In genomic region chr6:52546678-52547077, GRCh38 we compare ENCODE assay signal across 12 cellular contexts.
A peak's percentile ranks its signal among the peaks of the same experiment; 100 is the strongest.
DNase-seq lines count a peak whose midpoint lies in the region; ATAC-seq and TF ChIP-seq lines count a peak whose summit lies in the region.
"Had no signal": no experiment of that assay in that cellular context is flagged by ENCODE, and none has a peak within 500 bp of the region (broad histone marks: within the 10 kb centered on the region; RNA-seq: fewer than 3 reads in every experiment).

No MANE protein-coding gene starts in this region.

- peak overlapping the region; percentile 61 for H3K4me2 ChIP-seq in MM.1S (ENCODE audit: low read depth, low read length)

- peaks cover 96% of the 10 kb centered on the region for H3K4me1 ChIP-seq in MM.1S (ENCODE audit: low read length)

- peak overlapping the region; percentile 39; the same call in 1 of the 2 replicates for H3K9ac ChIP-seq in MM.1S (ENCODE audit: low read length)

- H3K27ac ChIP-seq in MM.1S (ENCODE audit: low read length) = peak overlapping the region; percentile 99
- H3K27ac ChIP-seq: body of pancreas, foreskin keratinocyte had no signal

- H3K9me2 ChIP-seq in MM.1S (replicated peaks; ENCODE audit: insufficient read depth, low read length) = no peaks in the 10 kb centered on the region

- H3K9me3 ChIP-seq in MM.1S (replicated peaks; ENCODE audit: insufficient read depth, low read length) = no peaks in the 10 kb centered on the region
- H3K9me3 ChIP-seq: body of pancreas had no signal

- H4K20me1 ChIP-seq in MM.1S (ENCODE audit: insufficient read depth, low read length) = no peaks in the 10 kb centered on the region

- TF ChIP-seq CTCF in GM06990 (IDR thresholded peaks at IDR 0.05; ENCODE audit: insufficient read depth, low read length, poor library complexity, severe bottlenecking) (no peak), MM.1S (IDR thresholded peaks at IDR 0.05; ENCODE audit: low read length) (no peak)

- peak overlapping the region; percentile 19; the same call in 1 of the 2 replicates for H3K4me3 ChIP-seq in GM06990 (replicated peaks; ENCODE audit: low read depth, low read length)
- H3K4me3 ChIP-seq in MM.1S (ENCODE audit: low read length) = peak overlapping the region; percentile 33
- H3K4me3 ChIP-seq: body of pancreas had no signal

- DNase-seq in GM06990 (ENCODE audit: extremely low read depth, insufficient read length) (peak; percentile 31), MM.1S (peak; percentile 63), NK-92 (lab: John Stamatoyannopoulos, UW; ENCODE audit: unreplicated experiment) (no peak), activated gamma-delta T cell (lab: John Stamatoyannopoulos, UW) (no peak)
- no peak for DNase-seq in effector CD4-positive, alpha-beta T cell
- DNase-seq: activated CD4-positive, alpha-beta T cell treated with anti-CD3 and anti-CD28 coated beads, Interleukin-2, amount 50 U/mL, for 1 hour; body of pancreas; foreskin keratinocyte; stimulated activated naive CD8-positive, alpha-beta T cell treated with anti-CD3 and anti-CD28 coated beads, Interleukin-15, Interleukin-2, amounts not matched to agents 100 U/mL and 50 U/mL, for 24 hours had no signal

- no peaks in the 10 kb centered on the region for H3K36me3 ChIP-seq in GM06990 (ENCODE audit: control insufficient read depth, insufficient read depth, low read length)
- H3K36me3 ChIP-seq in MM.1S (replicated peaks; ENCODE audit: insufficient read depth, low read length) = no peaks in the 10 kb centered on the region; the same call in 1 of the 2 replicates

- ATAC-seq in GM19395 (IDR thresholded peaks at IDR 0.05; ENCODE audit: unreplicated experiment) (peak; percentile 88), HG02870 (IDR thresholded peaks at IDR 0.05; ENCODE audit: unreplicated experiment) (peak; percentile 77), HG03139 (IDR thresholded peaks at IDR 0.05; ENCODE audit: unreplicated experiment) (no peak)
- ATAC-seq: body of pancreas, foreskin keratinocyte had no signal

- H2AFZ ChIP-seq in MM.1S (ENCODE audit: low read length) = no peak overlapping the region

- H3F3A ChIP-seq in MM.1S (ENCODE audit: insufficient read depth, low read length) = peaks cover 69% of the 10 kb centered on the region

- H3K27me3 ChIP-seq in GM06990 (replicated peaks; ENCODE audit: control insufficient read depth, insufficient read depth, low read length) = no peaks in the 10 kb centered on the region
- no peaks in the 10 kb centered on the region for H3K27me3 ChIP-seq in MM.1S (replicated peaks; ENCODE audit: insufficient read depth, low read length)
- H3K27me3 ChIP-seq: body of pancreas, foreskin keratinocyte had no signal

- H3K79me2 ChIP-seq in MM.1S (ENCODE audit: low read length) = peaks cover 100% of the 10 kb centered on the region

Comparison
In these comparisons a context has a peak if more than half of its experiments do, and no peak if none do; other contexts are left out.
1. DNase-seq: peak in GM06990 (single experiment) and MM.1S (single experiment); none in effector CD4-positive, alpha-beta T cell (single experiment), NK-92 (single experiment) and activated gamma-delta T cell (single experiment).